In genomic region chrX:134101636-134102035, GRCh38 we compare ENCODE assay signal across 36 cellular contexts.
"Had no signal": no experiment of that assay in that cellular context is flagged by ENCODE, and none has a peak within 500 bp of the region (broad histone marks: within the 10 kb centered on the region; RNA-seq: fewer than 3 reads in every experiment).

No MANE protein-coding gene starts in this region.

- H3K9me3 ChIP-seq: MG63 had no signal

- H3K36me3 ChIP-seq: MG63 had no signal

- H3K4me3 ChIP-seq: MG63 had no signal

- H3K27me3 ChIP-seq: MG63 had no signal

- DNase-seq: Karpas-422, Kasumi-1, MG63, MM.1S, MV-4-11, NCI-H1048, NCI-H1092, NCI-H1092 treated with DMSO at 0.1 percent for 48 hours, NCI-H1105, NCI-H1105 treated with DMSO at 0.1 percent for 48 hours, NCI-H1417, NCI-H1417 treated with DMSO at 0.1 percent for 48 hours, NCI-H1436, NCI-H1436 treated with DMSO at 0.1 percent for 48 hours, NCI-H146, NCI-H1694, NCI-H1694 treated with DMSO at 0.1 percent for 48 hours, NCI-H187, NCI-H187 treated with DMSO at 0.1 percent for 48 hours, NCI-H1930, NCI-H2029, NCI-H2029 treated with DMSO at 0.1 percent for 48 hours, NCI-H2081, NCI-H2081 treated with DMSO at 0.1 percent for 48 hours, NCI-H2107, NCI-H2171, NCI-H2171 treated with DMSO at 0.1 percent for 48 hours, NCI-H2227 treated with DMSO at 0.1 percent for 48 hours, NCI-H226, NCI-H345, NCI-H446, NCI-H446 treated with DMSO at 0.1 percent for 48 hours, NCI-H510A, NCI-H510A treated with DMSO at 0.1 percent for 48 hours, NCI-H524, NCI-H524 treated with DMSO at 0.1 percent for 48 hours had no signal
